ENCODE assay signal across 31 cellular contexts in the genomic region with DNA sequence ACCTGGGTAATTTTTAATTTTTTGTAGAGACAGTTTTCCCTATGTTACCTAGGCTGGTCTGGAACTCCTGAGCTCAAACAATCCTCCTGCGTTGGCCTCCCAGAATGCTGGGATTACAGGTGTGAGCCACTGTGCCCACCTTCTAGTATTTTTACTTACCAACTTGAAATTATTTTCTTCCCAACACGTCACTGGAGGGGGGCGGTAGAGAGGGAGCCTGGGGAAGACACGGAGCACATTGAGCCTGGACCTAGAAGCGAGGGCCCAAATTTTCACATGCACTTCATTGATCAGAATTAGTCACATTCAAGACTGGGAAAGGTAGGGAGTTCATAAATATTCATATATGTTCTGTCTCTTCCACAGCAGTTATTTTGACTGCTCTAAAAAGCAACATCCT.
"Had no signal": no experiment of that assay in that cellular context is flagged by ENCODE, and none has a peak within 500 bp of the region (broad histone marks: within the 10 kb centered on the region; RNA-seq: fewer than 3 reads in every experiment).

No MANE protein-coding gene starts in this region.

- H3K36me3 Mint-ChIP-seq: activated naive CD4-positive, alpha-beta T cell treated with anti-CD3 and anti-CD28 coated beads, Interleukin-2, amount 10 ng/mL, durations not matched to agents 7 days and 5 days; activated naive CD8-positive, alpha-beta T cell treated with anti-CD3 and anti-CD28 coated beads, Interleukin-2, amount 10 ng/mL, durations not matched to agents 7 days and 5 days; brain; natural killer cell treated with Interleukin-12 subunit alpha and Interleukin-12 subunit beta and Interleukin-15 and Interleukin-18, amount 100 ng/mL, for 72 hours had no signal

- H3K27ac ChIP-seq: ascending aorta, cardiac muscle cell, heart right ventricle, left lung, neutrophil, ovary, right atrium auricular region, spleen, transverse colon, WERI-Rb-1 had no signal

- H3K27me3 Mint-ChIP-seq: activated CD4-positive, alpha-beta memory T cell treated with anti-CD3 and anti-CD28 coated beads, Interleukin-2, amount 10 ng/mL, durations not matched to agents 7 days and 5 days; activated CD4-positive, alpha-beta T cell treated with anti-CD3 and anti-CD28 coated beads, Interleukin-2, amount 10 ng/mL, durations not matched to agents 7 days and 5 days; activated naive CD4-positive, alpha-beta T cell treated with anti-CD3 and anti-CD28 coated beads, Interleukin-2, amount 10 ng/mL, durations not matched to agents 7 days and 5 days; activated naive CD8-positive, alpha-beta T cell treated with anti-CD3 and anti-CD28 coated beads, Interleukin-2, amount 10 ng/mL, durations not matched to agents 7 days and 5 days; activated T-cell treated with anti-CD3 and anti-CD28 coated beads, Interleukin-2, amount 50 U/mL, for 24 hours; effector memory CD8-positive, alpha-beta T cell; natural killer cell treated with Interleukin-12 subunit alpha and Interleukin-12 subunit beta and Interleukin-15 and Interleukin-18, amount 100 ng/mL, for 72 hours had no signal

- H3K4me1 ChIP-seq: ascending aorta, heart right ventricle, left lung, right atrium auricular region, spleen, transverse colon had no signal

- H3K9me3 Mint-ChIP-seq: activated CD4-positive, alpha-beta memory T cell treated with anti-CD3 and anti-CD28 coated beads, Interleukin-2, amount 10 ng/mL, durations not matched to agents 7 days and 5 days; activated CD4-positive, alpha-beta T cell treated with anti-CD3 and anti-CD28 coated beads, Interleukin-2, amount 10 ng/mL, durations not matched to agents 7 days and 5 days; activated naive CD4-positive, alpha-beta T cell treated with anti-CD3 and anti-CD28 coated beads, Interleukin-2, amount 10 ng/mL, durations not matched to agents 7 days and 5 days; activated naive CD8-positive, alpha-beta T cell treated with anti-CD3 and anti-CD28 coated beads, Interleukin-2, amount 10 ng/mL, durations not matched to agents 7 days and 5 days; activated T-cell treated with anti-CD3 and anti-CD28 coated beads, Interleukin-2, amount 50 U/mL, for 24 hours; brain; natural killer cell treated with Interleukin-12 subunit alpha and Interleukin-12 subunit beta and Interleukin-15 and Interleukin-18, amount 100 ng/mL, for 72 hours; T-helper 1 cell treated with Interleukin-12 subunit alpha and Interleukin-12 subunit beta and Interleukin-4 antibody, amounts not matched to agents 30 μg/mL and 1 μg/mL, for 36 hours had no signal

- ATAC-seq: effector memory CD8-positive, alpha-beta T cell; heart right ventricle; left lung; mucosa of descending colon; natural killer cell treated with Interleukin-12 subunit alpha and Interleukin-12 subunit beta and Interleukin-15 and Interleukin-18, amount 100 ng/mL, for 72 hours had no signal

- H3K4me3 ChIP-seq: ascending aorta, cardiac muscle cell, heart right ventricle, left lung, lung, mucosa of descending colon, ovary, right atrium auricular region, spleen, transverse colon had no signal

- FAIRE-seq: endothelial cell of umbilical vein, islet of Langerhans had no signal

- H3K4me1 Mint-ChIP-seq: activated CD4-positive, alpha-beta memory T cell treated with anti-CD3 and anti-CD28 coated beads, Interleukin-2, amount 10 ng/mL, durations not matched to agents 7 days and 5 days; activated CD4-positive, alpha-beta T cell treated with anti-CD3 and anti-CD28 coated beads, Interleukin-2, amount 10 ng/mL, durations not matched to agents 7 days and 5 days; activated naive CD4-positive, alpha-beta T cell treated with anti-CD3 and anti-CD28 coated beads, Interleukin-2, amount 10 ng/mL, durations not matched to agents 7 days and 5 days; activated naive CD8-positive, alpha-beta T cell treated with anti-CD3 and anti-CD28 coated beads, Interleukin-2, amount 10 ng/mL, durations not matched to agents 7 days and 5 days had no signal

- DNase-seq: activated CD4-positive, alpha-beta memory T cell treated with anti-CD3 and anti-CD28 coated beads, Interleukin-2, amount 10 ng/mL, durations not matched to agents 7 days and 5 days; activated CD4-positive, alpha-beta T cell treated with anti-CD3 and anti-CD28 coated beads for 1 hour; activated CD4-positive, alpha-beta T cell treated with anti-CD3 and anti-CD28 coated beads, Interleukin-2, amount 10 ng/mL, durations not matched to agents 7 days and 5 days; activated CD8-positive, alpha-beta memory T cell treated with anti-CD3 and anti-CD28 coated beads, Interleukin-2, amount 50 U/mL, for 48 hours; activated gamma-delta T cell; activated naive CD4-positive, alpha-beta T cell treated with anti-CD3 and anti-CD28 coated beads, Interleukin-2, amount 10 ng/mL, durations not matched to agents 7 days and 5 days; activated naive CD8-positive, alpha-beta T cell treated with anti-CD3 and anti-CD28 coated beads, Interleukin-2, amount 10 ng/mL, durations not matched to agents 7 days and 5 days; activated T-cell treated with anti-CD3 and anti-CD28 coated beads, Interleukin-2, amount 50 U/mL, for 24 hours; cortex of kidney; effector memory CD8-positive, alpha-beta T cell; heart right ventricle; left lung; mucosa of descending colon; ovary; spleen; stimulated activated CD4-positive, alpha-beta T cell treated with anti-CD3 and anti-CD28 coated beads, Interleukin-2, amount 100 ng/mL, for 48 hours; stimulated activated naive CD4-positive, alpha-beta T cell treated with Interleukin-2 at 50 U/mL for 16 hours; SW 1271; T1000; transverse colon; WERI-Rb-1 had no signal

- H3K27ac Mint-ChIP-seq: activated CD4-positive, alpha-beta memory T cell treated with anti-CD3 and anti-CD28 coated beads, Interleukin-2, amount 10 ng/mL, durations not matched to agents 7 days and 5 days; activated CD4-positive, alpha-beta T cell treated with anti-CD3 and anti-CD28 coated beads, Interleukin-2, amount 10 ng/mL, durations not matched to agents 7 days and 5 days; activated naive CD4-positive, alpha-beta T cell treated with anti-CD3 and anti-CD28 coated beads, Interleukin-2, amount 10 ng/mL, durations not matched to agents 7 days and 5 days; activated naive CD8-positive, alpha-beta T cell treated with anti-CD3 and anti-CD28 coated beads, Interleukin-2, amount 10 ng/mL, durations not matched to agents 7 days and 5 days; activated T-cell treated with anti-CD3 and anti-CD28 coated beads, Interleukin-2, amount 50 U/mL, for 24 hours; brain; effector memory CD8-positive, alpha-beta T cell; natural killer cell treated with Interleukin-12 subunit alpha and Interleukin-12 subunit beta and Interleukin-15 and Interleukin-18, amount 100 ng/mL, for 72 hours; T-helper 1 cell treated with Interleukin-12 subunit alpha and Interleukin-12 subunit beta and Interleukin-4 antibody, amounts not matched to agents 30 μg/mL and 1 μg/mL, for 36 hours had no signal

- H3K36me3 ChIP-seq: ascending aorta, cardiac muscle cell, heart right ventricle, left lung, neutrophil, ovary, right atrium auricular region, spleen, transverse colon, WERI-Rb-1 had no signal

- H3K9me3 ChIP-seq: ascending aorta, left lung, mucosa of descending colon, neutrophil, ovary, right atrium auricular region, spleen, transverse colon had no signal

- H3K4me3 Mint-ChIP-seq: activated CD4-positive, alpha-beta memory T cell treated with anti-CD3 and anti-CD28 coated beads, Interleukin-2, amount 10 ng/mL, durations not matched to agents 7 days and 5 days; activated CD4-positive, alpha-beta T cell treated with anti-CD3 and anti-CD28 coated beads, Interleukin-2, amount 10 ng/mL, durations not matched to agents 7 days and 5 days; activated naive CD4-positive, alpha-beta T cell treated with anti-CD3 and anti-CD28 coated beads, Interleukin-2, amount 10 ng/mL, durations not matched to agents 7 days and 5 days; activated naive CD8-positive, alpha-beta T cell treated with anti-CD3 and anti-CD28 coated beads, Interleukin-2, amount 10 ng/mL, durations not matched to agents 7 days and 5 days; activated T-cell treated with anti-CD3 and anti-CD28 coated beads, Interleukin-2, amount 50 U/mL, for 24 hours; brain; effector memory CD8-positive, alpha-beta T cell; natural killer cell treated with Interleukin-12 subunit alpha and Interleukin-12 subunit beta and Interleukin-15 and Interleukin-18, amount 100 ng/mL, for 72 hours; T-helper 1 cell treated with Interleukin-12 subunit alpha and Interleukin-12 subunit beta and Interleukin-4 antibody, amounts not matched to agents 30 μg/mL and 1 μg/mL, for 36 hours had no signal

- H3K27me3 ChIP-seq: ascending aorta, cardiac muscle cell, heart right ventricle, left lung, neutrophil, ovary, right atrium auricular region, spleen, transverse colon had no signal
